ENCODE assay signal across 13 cellular contexts in the genomic region with DNA sequence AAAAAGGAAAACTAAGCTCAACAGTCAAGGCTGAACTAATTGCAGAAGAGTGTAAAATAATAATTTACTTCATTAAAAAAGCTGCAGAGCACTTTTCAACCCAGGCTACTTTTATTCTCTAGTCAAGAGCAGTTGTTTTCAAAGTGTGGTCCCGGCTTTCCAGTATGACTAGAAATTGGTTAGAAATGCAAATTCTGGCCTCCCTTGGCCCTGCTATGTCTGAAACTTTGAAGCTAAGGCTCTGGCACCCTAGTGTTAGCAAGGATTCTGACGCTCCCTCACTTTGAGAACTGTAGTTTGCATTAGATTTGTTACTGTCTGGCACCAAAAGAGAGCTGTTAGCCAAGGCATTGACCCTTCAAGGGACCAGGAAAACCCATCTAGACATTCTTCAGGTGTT.
A peak's percentile ranks its signal among the peaks of the same experiment; 100 is the strongest.
DNase-seq lines count a peak whose midpoint lies in the region; ATAC-seq lines count a peak whose summit lies in the region.
"Had no signal": no experiment of that assay in that cellular context is flagged by ENCODE, and none has a peak within 500 bp of the region (broad histone marks: within the 10 kb centered on the region; RNA-seq: fewer than 3 reads in every experiment).

No MANE protein-coding gene starts in this region.

- no peak for DNase-seq in 8988T
- no peak for DNase-seq in NCI-H2029 treated with DMSO at 0.1 percent for 48 hours (lab: John Stamatoyannopoulos, UW)
- DNase-seq in stimulated activated CD4-positive, alpha-beta T cell treated with anti-CD3 and anti-CD28 coated beads, Interleukin-15, amount 100 ng/mL, for 24 hours = no peak
- DNase-seq in LoVo (ENCODE audit: low spot score) = no peak
- DNase-seq: activated CD8-positive, alpha-beta memory T cell treated with anti-CD3 and anti-CD28 coated beads for 24 hours; activated effector memory CD4-positive, alpha-beta T cell treated with anti-CD3 and anti-CD28 coated beads, Interleukin-2, amount 50 U/mL, for 16 hours; activated naive CD8-positive, alpha-beta T cell treated with anti-CD3 and anti-CD28 coated beads, Interleukin-2, amount 50 U/mL, for 24 hours; esophagus squamous epithelium had no signal

- ATAC-seq in GM18498 (IDR thresholded peaks at IDR 0.05; ENCODE audit: unreplicated experiment) = peak; percentile 69
- peak; percentile 72 for ATAC-seq in GM19395 (IDR thresholded peaks at IDR 0.05; ENCODE audit: unreplicated experiment)
- peak; percentile 54 for ATAC-seq in HG02642 (IDR thresholded peaks at IDR 0.05; ENCODE audit: poor library complexity, unreplicated experiment)
- ATAC-seq in HG03039 (IDR thresholded peaks at IDR 0.05; ENCODE audit: unreplicated experiment) = peak; percentile 88
- ATAC-seq: CD8-positive, alpha-beta T cell had no signal
